In the genomic region with DNA sequence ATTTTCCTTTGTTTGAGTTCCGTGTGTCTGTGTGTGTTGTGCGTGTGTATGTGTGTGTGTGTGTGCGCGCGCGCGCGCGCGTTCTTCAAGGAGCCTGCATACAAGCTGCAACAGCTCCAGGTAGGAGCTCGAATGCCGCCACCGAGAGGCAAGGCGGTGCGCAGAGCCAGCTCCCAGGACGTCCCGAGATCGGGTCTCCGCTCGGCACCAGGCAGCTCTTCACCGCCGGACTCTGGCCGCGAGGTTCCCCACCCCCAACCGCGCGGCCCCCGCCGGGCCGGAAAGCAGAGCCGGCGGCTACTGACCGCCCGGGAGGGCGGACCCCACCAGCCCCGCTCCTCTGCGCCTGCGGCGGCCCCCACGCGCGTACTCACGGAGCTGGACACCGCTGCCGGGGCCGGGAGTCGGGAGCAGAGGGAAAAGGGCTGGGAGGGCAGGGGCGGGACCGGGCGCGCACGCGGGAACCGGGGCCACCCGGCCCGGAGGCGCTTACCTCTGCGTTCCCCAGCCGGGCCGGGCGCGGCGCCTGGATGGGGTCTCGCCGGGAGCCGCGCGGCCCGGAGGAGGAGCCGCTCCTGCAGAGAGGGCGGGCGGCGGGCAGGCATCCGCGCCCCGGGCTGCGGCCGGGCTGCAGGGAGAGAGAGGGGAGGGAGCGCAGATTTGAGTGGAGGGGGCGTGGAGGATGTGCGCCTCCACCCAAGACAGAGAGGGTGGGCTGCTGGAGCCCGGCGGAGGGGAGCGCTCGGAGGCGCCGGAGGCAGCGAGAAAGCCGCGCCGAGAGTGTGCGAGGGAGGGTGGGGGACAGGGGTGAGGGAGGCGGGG, we compare ENCODE assay signal across 8 cellular contexts. TPM values are rescaled to one million over a fixed set of nuclear protein-coding genes. Genes with fewer than 3 reads are reported as not detected.
DNase-seq lines count a peak whose midpoint lies in the region; ATAC-seq and TF ChIP-seq lines count a peak whose summit lies in the region.

No MANE protein-coding gene starts in this region.

- no peak for DNase-seq in CD8-positive, alpha-beta T cell
- DNase-seq in HEK293T (ENCODE audit: extremely low spot score) (peak; percentile 71), RWPE1 (ENCODE audit: low spot score) (peak; percentile 45), coronary artery (ENCODE audit: low spot score) (peak; percentile 75), kidney tubule cell (ENCODE audit: low spot score) (peak; percentile 79)
- DNase-seq in stimulated activated CD4-positive, alpha-beta T cell treated with anti-CD3 and anti-CD28 coated beads, Interleukin-4, amount 100 ng/mL, for 1 hour, result peak; percentile 14

- peaks cover 7% of the 10 kb centered on the region for H3K27me3 ChIP-seq in CD8-positive, alpha-beta T cell (ENCODE audit: insufficient read depth, low read length)

- CTCF ChIA-PET in CD8-positive, alpha-beta T cell (lab: Charles Lee), result no interaction called here
- CTCF ChIA-PET in HEK293T (lab: Yijun Ruan, JAX) (interaction anchor here (1.9 kb wide), 1 partner anchor 89 kb away, joined by 4 read pairs; no protein-coding TSS in a partner anchor), RWPE1 (lab: Yijun Ruan, JAX) (interaction anchor here (0.9 kb wide), 1 partner anchor 102 kb away, joined by 3 read pairs; no protein-coding TSS in a partner anchor)

- H3K9me3 Mint-ChIP-seq in CD8-positive, alpha-beta T cell, result no peaks in the 10 kb centered on the region

- peak overlapping the region; percentile 71 for H3K4me3 Mint-ChIP-seq in CD8-positive, alpha-beta T cell

- H3K27ac ChIP-seq in CD8-positive, alpha-beta T cell (ENCODE audit: low read depth, low read length), result no peak overlapping the region
- H3K27ac ChIP-seq in RWPE1 (peak overlapping the region; percentile 87), coronary artery (peak overlapping the region; percentile 33 to 90)

- no peaks in the 10 kb centered on the region for H3K9me3 ChIP-seq in CD8-positive, alpha-beta T cell (ENCODE audit: low read length)

- peaks cover 12% of the 10 kb centered on the region for H3K4me1 Mint-ChIP-seq in CD8-positive, alpha-beta T cell (ENCODE audit: low read depth)

- H3K4me3 ChIP-seq in CD8-positive, alpha-beta T cell (ENCODE audit: low read depth, low read length), result peak overlapping the region; percentile 8
- H3K4me3 ChIP-seq in coronary artery, result peak overlapping the region; percentile 84

- H3K27ac Mint-ChIP-seq in CD8-positive, alpha-beta T cell, result no peak overlapping the region

- no peak for ATAC-seq in CD8-positive, alpha-beta T cell
- ATAC-seq in HG02642 (IDR thresholded peaks at IDR 0.05; ENCODE audit: poor library complexity, unreplicated experiment) (no peak), HG03097 (IDR thresholded peaks at IDR 0.05; ENCODE audit: low FRiP score, unreplicated experiment) (no peak)

- H3K36me3 Mint-ChIP-seq in CD8-positive, alpha-beta T cell, result no peaks in the 10 kb centered on the region

- H3K36me3 ChIP-seq in CD8-positive, alpha-beta T cell (ENCODE audit: insufficient read depth, low read length), result no peaks in the 10 kb centered on the region

- no peak for TF ChIP-seq CTCF in CD8-positive, alpha-beta T cell (IDR thresholded peaks at IDR 0.05)
- 0 out of 2 replicates have a peak, but pooled peaks have one; percentile 9 for TF ChIP-seq CTCF in RWPE1 (conservative IDR thresholded peaks at IDR 0.05; ENCODE audit: low read depth)
- TF ChIP-seq CTCF in coronary artery (IDR thresholded peaks at IDR 0.05), result no peak

- POLR2A ChIA-PET in CD8-positive, alpha-beta T cell (lab: Charles Lee), result no interaction called here
- POLR2A ChIA-PET in HEK293T (lab: Yijun Ruan, JAX), result interaction anchor here (0.5 to 2.4 kb wide), 11 partner anchors 13 to 188 kb away, joined by 3 to 15 read pairs (median 4); a partner anchor contains a TSS
- POLR2A ChIA-PET in RWPE1 (lab: Yijun Ruan, JAX; ENCODE audit: low non-redundant PET), result interaction anchor here (0.6 to 1.0 kb wide), 5 partner anchors 53 to 188 kb away, joined by 3 to 10 read pairs (median 4); a partner anchor contains a TSS

- H3K27me3 Mint-ChIP-seq in CD8-positive, alpha-beta T cell (ENCODE audit: low read depth), result peaks cover 45% of the 10 kb centered on the region

- intact Hi-C loops in CD8-positive, alpha-beta T cell (cut with DNase I, micrococcal nuclease), result no loop called here

- peaks cover 4% of the 10 kb centered on the region for H3K4me1 ChIP-seq in CD8-positive, alpha-beta T cell (ENCODE audit: insufficient read depth, low read length)

TF ChIP-seq in HEK293T, 16 proteins besides CTCF, POLR2A, EP300 and RAD21:
- 0 out of 2 replicates have a peak, but pooled peaks have one; percentile 21 for TF ChIP-seq LEF1 (IDR thresholded peaks at IDR 0.05; ENCODE audit: borderline replicate concordance)
- TF ChIP-seq FOXM1 (IDR thresholded peaks at IDR 0.05; ENCODE audit: borderline replicate concordance), result 0 out of 2 replicates have a peak, but pooled peaks have one; percentile 16
- TF ChIP-seq, protein P1, sequence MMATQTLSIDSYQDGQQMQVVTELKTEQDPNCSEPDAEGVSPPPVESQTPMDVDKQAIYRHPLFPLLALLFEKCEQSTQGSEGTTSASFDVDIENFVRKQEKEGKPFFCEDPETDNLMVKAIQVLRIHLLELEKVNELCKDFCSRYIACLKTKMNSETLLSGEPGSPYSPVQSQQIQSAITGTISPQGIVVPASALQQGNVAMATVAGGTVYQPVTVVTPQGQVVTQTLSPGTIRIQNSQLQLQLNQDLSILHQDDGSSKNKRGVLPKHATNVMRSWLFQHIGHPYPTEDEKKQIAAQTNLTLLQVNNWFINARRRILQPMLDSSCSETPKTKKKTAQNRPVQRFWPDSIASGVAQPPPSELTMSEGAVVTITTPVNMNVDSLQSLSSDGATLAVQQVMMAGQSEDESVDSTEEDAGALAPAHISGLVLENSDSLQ (IDR thresholded peaks at IDR 0.05), result no peak
- peak; percentile 18; the same call in 1 of the 2 replicates for TF ChIP-seq ARNT (IDR thresholded peaks at IDR 0.05)
- no peak for TF ChIP-seq ELF4 (IDR thresholded peaks at IDR 0.05)

RNA-seq across cellular contexts. Expression of a gene that starts 40.3 kb away (rescaled TPM):
- total RNA-seq in CD8-positive, alpha-beta T cell, result 1 to 10 TPM; 3.9 to 4.2 TPM

Comparison
In these comparisons a context has a peak if more than half of its experiments do, and no peak if none do; other contexts are left out.
1. DNase-seq: peak in HEK293T (single experiment), RWPE1 (single experiment), coronary artery (single experiment), kidney tubule cell (single experiment) and stimulated activated CD4-positive, alpha-beta T cell treated with anti-CD3 and anti-CD28 coated beads, Interleukin-4, amount 100 ng/mL, for 1 hour (single experiment); none in CD8-positive, alpha-beta T cell (0 of 7).